ENCODE assay signal across 8 cellular contexts in genomic region chr6:132797975-132798819, GRCh38. TPM values are rescaled to one million over a fixed set of nuclear protein-coding genes. Genes with fewer than 3 reads are reported as not detected.
A peak's percentile ranks its signal among the peaks of the same experiment; 100 is the strongest.
DNase-seq lines count a peak whose midpoint lies in the region; ATAC-seq and TF ChIP-seq lines count a peak whose summit lies in the region.

TSS of gene SLC18B1 (minus strand) at chr6:132798637. CDS start at chr6:132798456, 181 bp downstream.

- peak within 1 kb of the TSS; percentile 67 for H3K4me3 ChIP-seq in AG10803 (ENCODE audit: low read length)
- no peak within 1 kb of the TSS; the same call in 1 of the 2 replicates for H3K4me3 ChIP-seq in PC-3 (ENCODE audit: low read length)

- BruUV-seq in PC-3 (replicated peaks; lab: Mats Ljungman, UMichigan), result TSS peak; percentile 50

- H3K4me1 ChIP-seq in PC-3 (ENCODE audit: insufficient read depth, low read length), result no peaks in the 10 kb centered on the region

- CTCF ChIA-PET in PC-3 (lab: Charles Lee), result interaction anchor here (0.6 kb wide), 1 partner anchor 14 kb away, joined by 10 read pairs; no protein-coding TSS in a partner anchor

- no peaks in the 10 kb centered on the region for H3K27me3 ChIP-seq in PC-3 (ENCODE audit: low read length)

- peaks cover 5% of the 10 kb centered on the region; the same call in 1 of the 2 replicates for H3K9me3 ChIP-seq in PC-3 (ENCODE audit: low read length)

- no peaks in the 10 kb centered on the region for H3K36me3 ChIP-seq in PC-3 (ENCODE audit: low read depth, low read length)

- H3K4me3 Mint-ChIP-seq in nephron progenitor cell, result peak within 1 kb of the TSS; percentile 87

- 0 out of 2 replicates have a peak within 1 kb of the TSS, but pooled peaks have one; percentile 14 for H3K27ac ChIP-seq in PC-3 (ENCODE audit: low read length)

- peaks cover 10% of the 10 kb centered on the region for H3K79me2 ChIP-seq in PC-3 (ENCODE audit: low read length)

- H3K9ac ChIP-seq in PC-3 (ENCODE audit: low read length), result peak within 1 kb of the TSS; percentile 78

- no peaks in the 10 kb centered on the region for H3K9me3 Mint-ChIP-seq in nephron progenitor cell

- no peaks in the 10 kb centered on the region for H3F3A ChIP-seq in PC-3 (ENCODE audit: low read length, unreplicated experiment)

- H3K27ac Mint-ChIP-seq in nephron progenitor cell, result no peak within 1 kb of the TSS

- DNase-seq in AG10803 (ENCODE audit: low read depth) (no peak), PC-3 (peak; percentile 32), foreskin melanocyte (peak; percentile 47), nephron progenitor cell (peak; percentile 69), ureter (ENCODE audit: low spot score) (peak; percentile 54)
- peak; percentile 26 for DNase-seq in activated gamma-delta T cell treated with anti-CD3 and anti-CD28 coated beads, Interleukin-2, amount 50 U/mL, for 16 hours (ENCODE audit: low read depth)

- no peak for TF ChIP-seq CTCF in AG10803 (conservative IDR thresholded peaks at IDR 0.05; ENCODE audit: low read length)
- no peak for TF ChIP-seq CTCF in PC-3 (conservative IDR thresholded peaks at IDR 0.05; ENCODE audit: low read depth, low read length)
- no peak for TF ChIP-seq CTCF in nephron progenitor cell (IDR thresholded peaks at IDR 0.05)

- H3K4me2 ChIP-seq in PC-3 (ENCODE audit: low read length), result no peak within 1 kb of the TSS; the same call in 1 of the 2 replicates

- H3K27me3 Mint-ChIP-seq in nephron progenitor cell (ENCODE audit: low read depth, poor library complexity), result no peaks in the 10 kb centered on the region

- H2AFZ ChIP-seq in PC-3 (ENCODE audit: low read length), result no peak within 1 kb of the TSS

- H3K4me1 Mint-ChIP-seq in nephron progenitor cell, result peaks cover 9% of the 10 kb centered on the region

- POLR2A ChIA-PET in PC-3 (lab: Charles Lee; ENCODE audit: unreplicated experiment), result interaction anchor here (0.5 kb wide), 1 partner anchor 807 kb away, joined by 4 read pairs; no protein-coding TSS in a partner anchor

- intact Hi-C loops in PC-3 (cut with micrococcal nuclease), result loop anchor here (10.0 kb wide), 1 partner anchor 273 kb away; no protein-coding TSS in a partner anchor

- ATAC-seq in GM18861 (IDR thresholded peaks at IDR 0.05; ENCODE audit: unreplicated experiment) (peak; percentile 31), HG03045 (IDR thresholded peaks at IDR 0.05; ENCODE audit: unreplicated experiment) (peak; percentile 43), PC-3 (peak; percentile 75)

- no peaks in the 10 kb centered on the region for H3K9me2 ChIP-seq in PC-3 (replicated peaks; ENCODE audit: low read length)

- H4K20me1 ChIP-seq in PC-3 (ENCODE audit: low read length), result no peaks in the 10 kb centered on the region

- peaks cover 19% of the 10 kb centered on the region for H3K36me3 Mint-ChIP-seq in nephron progenitor cell (ENCODE audit: low read depth)

RNA-seq across cellular contexts. Expression of gene SLC18B1, which starts in this region (rescaled TPM):
- total RNA-seq in PC-3 (2014; rRNA removed) (8.4 and 9.1 TPM in 2 replicates), ureter (12.8 TPM)
